ENCODE assay signal across 13 cellular contexts in genomic region chr1:244952940-244953339, GRCh38.
DNase-seq lines count a peak whose midpoint lies in the region; ATAC-seq and TF ChIP-seq lines count a peak whose summit lies in the region.
"Had no signal": no experiment of that assay in that cellular context is flagged by ENCODE, and none has a peak within 500 bp of the region (broad histone marks: within the 10 kb centered on the region; RNA-seq: fewer than 3 reads in every experiment).

No MANE protein-coding gene starts in this region.

- H3K4me1 ChIP-seq in transverse colon = peaks cover 3 to 19% (median 13%) of the 10 kb centered on the region in 4 donors

- ATAC-seq in Right ventricle myocardium superior (ENCODE audit: poor library complexity) (peak; percentile 7), HG02840 (IDR thresholded peaks at IDR 0.05; ENCODE audit: low FRiP score, unreplicated experiment) (peak; percentile 91), left lobe of liver (no peak)

- no peak for TF ChIP-seq EP300 in transverse colon (IDR thresholded peaks at IDR 0.05; ENCODE audit: low read depth)

- TF ChIP-seq POLR2A in transverse colon (IDR thresholded peaks at IDR 0.05) = no peak

- no peaks in the 10 kb centered on the region for H3K36me3 ChIP-seq in transverse colon
- H3K36me3 ChIP-seq: neural progenitor cell, WERI-Rb-1 had no signal

- intact Hi-C loops in Right ventricle myocardium superior (cut with DNase I) = no loop called here
- intact Hi-C loops in cardiac septum (cut with DNase I) = no loop called here
- intact Hi-C loops in transverse colon (cut with DNase I; ENCODE audit: low total_unique reads) = no loop called here

- DNase-seq in Right ventricle myocardium superior (no peak), cardiac septum (ENCODE audit: low spot score) (no peak), MV-4-11 (lab: John Stamatoyannopoulos, UW) (peak; percentile 93), transverse colon (peak; percentile 73), left lobe of liver (ENCODE audit: low spot score) (no peak), ureter (ENCODE audit: low spot score) (no peak), superior temporal gyrus (ENCODE audit: extremely low spot score) (no peak)
- DNase-seq: amniotic stem cell, foreskin fibroblast, HCEC 1CT, WERI-Rb-1 had no signal

- TF ChIP-seq CTCF in transverse colon (IDR thresholded peaks at IDR 0.05) = no peak

- in situ Hi-C loops in transverse colon (cut with MboI; ENCODE audit: low pct_ligation_motif_present in 1 of 4, low pct_unique_long_range_greater_than_20kb in 1 of 4, low sequenced_read_pairs in 3 of 4) = no loop called here

- H3K27me3 ChIP-seq in transverse colon = no peaks in the 10 kb centered on the region
- H3K27me3 ChIP-seq: neural progenitor cell had no signal

- peak overlapping the region in 1 of 4 donors; percentile 14 for H3K4me3 ChIP-seq in transverse colon
- H3K4me3 ChIP-seq: neural progenitor cell had no signal

- WGBS in transverse colon (ENCODE audit: low coverage in 1 of 2), 2 donors = 28 to 38% methylated on average over 3 to 8 of the region's 8 CpGs

- no peaks in the 10 kb centered on the region for H3K9me3 ChIP-seq in transverse colon

- H3K27ac ChIP-seq in transverse colon = peak overlapping the region; percentile 35 to 67 (median 46)
- H3K27ac ChIP-seq: neural progenitor cell, WERI-Rb-1 had no signal

Comparison
In these comparisons a context has a peak if more than half of its experiments do, and no peak if none do; other contexts are left out.
1. DNase-seq: peak in MV-4-11 (single experiment) and transverse colon (single experiment); none in Right ventricle myocardium superior (single experiment), cardiac septum (single experiment), left lobe of liver (single experiment), ureter (single experiment) and superior temporal gyrus (single experiment).